ENCODE assay signal across 8 cellular contexts in the genomic region with DNA sequence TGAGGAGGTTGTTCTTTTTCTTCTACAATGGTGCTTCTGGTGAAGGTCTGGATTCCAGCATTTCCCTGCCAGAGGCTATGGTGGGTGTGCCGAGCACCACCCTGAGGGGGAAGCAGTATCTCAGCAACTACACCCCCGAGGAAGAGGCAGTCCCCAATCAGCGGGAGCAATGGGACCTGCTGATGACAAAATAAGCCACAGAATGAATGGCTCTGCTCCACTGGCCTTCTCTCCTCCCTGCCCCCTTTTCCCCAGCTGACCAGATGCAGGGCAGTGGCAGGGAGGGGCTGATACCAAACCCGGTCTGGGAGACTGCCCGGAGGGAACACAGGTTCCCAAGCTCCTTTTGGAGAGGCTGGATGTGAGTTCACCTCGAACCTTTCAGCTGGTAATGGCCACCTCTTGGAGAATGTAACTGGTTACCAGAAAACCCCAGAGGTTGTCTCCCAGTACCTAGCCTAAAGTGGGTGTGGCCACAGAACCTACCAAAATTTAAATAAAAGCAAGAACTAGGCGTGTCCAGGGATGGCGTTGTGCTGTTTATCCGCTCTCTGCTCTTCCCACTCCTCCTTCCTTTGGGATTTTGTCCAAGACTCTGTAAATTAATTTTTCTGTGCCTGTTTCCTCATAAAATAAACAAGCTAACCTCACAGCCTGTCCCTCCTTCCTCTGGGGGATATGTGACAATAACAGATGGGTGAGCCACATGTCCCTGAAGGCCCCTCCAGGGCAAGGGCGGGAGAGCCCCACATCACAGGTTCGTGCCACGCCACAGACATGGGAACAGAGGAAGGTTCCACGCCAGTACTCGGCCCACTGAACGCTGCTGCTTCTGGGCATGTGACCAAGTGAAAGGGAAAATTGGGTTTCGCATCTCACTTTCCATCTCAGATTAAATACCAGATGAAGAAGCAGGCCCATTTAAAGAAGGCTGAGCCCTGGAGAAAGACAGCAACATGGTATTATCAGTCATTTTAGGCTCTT. TPM values are rescaled to one million over a fixed set of nuclear protein-coding genes. Genes with fewer than 3 reads are reported as not detected.
A peak's percentile ranks its signal among the peaks of the same experiment; 100 is the strongest.
DNase-seq lines count a peak whose midpoint lies in the region; ATAC-seq, FAIRE-seq and TF ChIP-seq lines count a peak whose summit lies in the region.

No MANE protein-coding gene starts in this region.

- H3K27me3 ChIP-seq in left ventricle myocardium inferior (ENCODE audit: low read depth): no peaks in the 10 kb centered on the region
- H3K27me3 ChIP-seq in brain microvascular endothelial cell (replicated peaks): no peaks in the 10 kb centered on the region

- DNase-seq in GM13977 (ENCODE audit: low spot score) (peak; percentile 67), NCI-H2171 (lab: John Stamatoyannopoulos, UW) (peak; percentile 36), left ventricle myocardium inferior (peak; percentile 63), H54 (ENCODE audit: insufficient read length, low spot score) (no peak), ACHN (no peak), brain microvascular endothelial cell (no peak)

- FAIRE-seq in H54 (lab: Jason Lieb, UNC): no peak

- no peak for TF ChIP-seq POLR2A in H54 (IDR thresholded peaks at IDR 0.05; ENCODE audit: low read depth, low read length)

- H3K4me1 ChIP-seq in left ventricle myocardium inferior: peaks cover 100% of the 10 kb centered on the region

- no peaks in the 10 kb centered on the region for H3K9me3 ChIP-seq in left ventricle myocardium inferior (replicated peaks)

- H3K4me3 ChIP-seq in left ventricle myocardium inferior (no peak overlapping the region), brain microvascular endothelial cell (ENCODE audit: low read depth, low read length) (no peak overlapping the region)

- in situ Hi-C loops in GM13977 (cut with MboI; ENCODE audit: low pct_unique_long_range_greater_than_20kb, low sequenced_read_pairs, unreplicated experiment): no loop called here
- in situ Hi-C loops in ACHN (cut with HindIII; ENCODE audit: low pct_ligation_motif_present, low pct_unique_long_range_greater_than_20kb, low sequenced_read_pairs): no loop called here
- in situ Hi-C loops in brain microvascular endothelial cell (cut with HindIII; ENCODE audit: low pct_ligation_motif_present, low sequenced_read_pairs): no loop called here

- intact Hi-C loops in left ventricle myocardium inferior (cut with micrococcal nuclease): no loop called here

- ATAC-seq in GM21619 (IDR thresholded peaks at IDR 0.05; ENCODE audit: unreplicated experiment) (peak; percentile 71), GM18520 (IDR thresholded peaks at IDR 0.05; ENCODE audit: unreplicated experiment) (no peak)

- peak overlapping the region; percentile 89 for H3K27ac ChIP-seq in left ventricle myocardium inferior (replicated peaks)
- no peak overlapping the region for H3K27ac ChIP-seq in brain microvascular endothelial cell

- H3K36me3 ChIP-seq in left ventricle myocardium inferior (peaks cover 11% of the 10 kb centered on the region), brain microvascular endothelial cell (replicated peaks) (no peaks in the 10 kb centered on the region)

- TF ChIP-seq CTCF in GM13977 (IDR thresholded peaks at IDR 0.05; ENCODE audit: extremely low read depth, insufficient read depth, missing control alignments): no peak
- no peak for TF ChIP-seq CTCF in left ventricle myocardium inferior (IDR thresholded peaks at IDR 0.05; ENCODE audit: borderline replicate concordance)
- TF ChIP-seq CTCF in brain microvascular endothelial cell (IDR thresholded peaks at IDR 0.05; ENCODE audit: low read depth, low read length, missing control alignments): no peak

RNA-seq across cellular contexts. Expression of a gene that starts 35.1 kb away (rescaled TPM):
- total RNA-seq in left ventricle myocardium inferior: 2.7 TPM

RNA-seq across cellular contexts. Expression of a gene that starts 43.4 kb away (rescaled TPM):
- total RNA-seq in left ventricle myocardium inferior: 46.4 TPM

Comparison
In these comparisons a context has a peak if more than half of its experiments do, and no peak if none do; other contexts are left out.
1. DNase-seq: peak in GM13977 (single experiment), NCI-H2171 (single experiment) and left ventricle myocardium inferior (single experiment); none in H54 (single experiment), ACHN (single experiment) and brain microvascular endothelial cell (single experiment).